Comparison of ENCODE assay signal across 1 cellular context in genomic region chr3:119240582-119241434, GRCh38.
TF ChIP-seq lines count a peak whose summit lies in the region.

A gene with protein sequence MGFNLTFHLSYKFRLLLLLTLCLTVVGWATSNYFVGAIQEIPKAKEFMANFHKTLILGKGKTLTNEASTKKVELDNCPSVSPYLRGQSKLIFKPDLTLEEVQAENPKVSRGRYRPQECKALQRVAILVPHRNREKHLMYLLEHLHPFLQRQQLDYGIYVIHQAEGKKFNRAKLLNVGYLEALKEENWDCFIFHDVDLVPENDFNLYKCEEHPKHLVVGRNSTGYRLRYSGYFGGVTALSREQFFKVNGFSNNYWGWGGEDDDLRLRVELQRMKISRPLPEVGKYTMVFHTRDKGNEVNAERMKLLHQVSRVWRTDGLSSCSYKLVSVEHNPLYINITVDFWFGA (minus strand): TSS chr3:119240878. CDS start chr3:119230099, 10,779 bp downstream.

TF ChIP-seq in HepG2, 621 proteins besides CTCF, POLR2A, EP300 and RAD21 (continued from another document and continues in another):
- no peak for TF ChIP-seq ZNF646 (CRISPR knock-in tag; IDR thresholded peaks at IDR 0.05)
- no peak for TF ChIP-seq ZNF30 (CRISPR knock-in tag; IDR thresholded peaks at IDR 0.05)
- TF ChIP-seq POLR2AphosphoS2 (IDR thresholded peaks at IDR 0.05; ENCODE audit: low read depth, low read length) = no peak
- TF ChIP-seq, protein P1, sequence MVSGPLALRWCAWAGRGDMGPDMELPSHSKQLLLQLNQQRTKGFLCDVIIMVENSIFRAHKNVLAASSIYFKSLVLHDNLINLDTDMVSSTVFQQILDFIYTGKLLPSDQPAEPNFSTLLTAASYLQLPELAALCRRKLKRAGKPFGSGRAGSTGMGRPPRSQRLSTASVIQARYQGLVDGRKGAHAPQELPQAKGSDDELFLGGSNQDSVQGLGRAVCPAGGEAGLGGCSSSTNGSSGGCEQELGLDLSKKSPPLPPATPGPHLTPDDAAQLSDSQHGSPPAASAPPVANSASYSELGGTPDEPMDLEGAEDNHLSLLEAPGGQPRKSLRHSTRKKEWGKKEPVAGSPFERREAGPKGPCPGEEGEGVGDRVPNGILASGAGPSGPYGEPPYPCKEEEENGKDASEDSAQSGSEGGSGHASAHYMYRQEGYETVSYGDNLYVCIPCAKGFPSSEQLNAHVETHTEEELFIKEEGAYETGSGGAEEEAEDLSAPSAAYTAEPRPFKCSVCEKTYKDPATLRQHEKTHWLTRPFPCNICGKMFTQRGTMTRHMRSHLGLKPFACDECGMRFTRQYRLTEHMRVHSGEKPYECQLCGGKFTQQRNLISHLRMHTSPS (CRISPR knock-in tag; IDR thresholded peaks at IDR 0.05; ENCODE audit: low read depth) = no peak
- TF ChIP-seq CCDC6 (CRISPR knock-in tag; IDR thresholded peaks at IDR 0.05) = peak; percentile 64; the same call in 1 of the 2 replicates
- peak; percentile 77; the same call in 1 of the 2 replicates for TF ChIP-seq ZNF83 (CRISPR knock-in tag; IDR thresholded peaks at IDR 0.05; ENCODE audit: borderline replicate concordance)
- peak; percentile 80 for TF ChIP-seq ZNF263 (CRISPR knock-in tag; IDR thresholded peaks at IDR 0.05)
- TF ChIP-seq HNF1B (CRISPR knock-in tag; IDR thresholded peaks at IDR 0.05) = no peak
- TF ChIP-seq CAMTA2 (CRISPR knock-in tag; IDR thresholded peaks at IDR 0.05; ENCODE audit: borderline replicate concordance) = no peak
- no peak for TF ChIP-seq RELA (CRISPR knock-in tag; IDR thresholded peaks at IDR 0.05)
- TF ChIP-seq, protein P2, sequence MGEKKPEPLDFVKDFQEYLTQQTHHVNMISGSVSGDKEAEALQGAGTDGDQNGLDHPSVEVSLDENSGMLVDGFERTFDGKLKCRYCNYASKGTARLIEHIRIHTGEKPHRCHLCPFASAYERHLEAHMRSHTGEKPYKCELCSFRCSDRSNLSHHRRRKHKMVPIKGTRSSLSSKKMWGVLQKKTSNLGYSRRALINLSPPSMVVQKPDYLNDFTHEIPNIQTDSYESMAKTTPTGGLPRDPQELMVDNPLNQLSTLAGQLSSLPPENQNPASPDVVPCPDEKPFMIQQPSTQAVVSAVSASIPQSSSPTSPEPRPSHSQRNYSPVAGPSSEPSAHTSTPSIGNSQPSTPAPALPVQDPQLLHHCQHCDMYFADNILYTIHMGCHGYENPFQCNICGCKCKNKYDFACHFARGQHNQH (CRISPR knock-in tag; IDR thresholded peaks at IDR 0.05) = no peak
- TF ChIP-seq U2AF1 (optimal IDR thresholded peaks at IDR 0.05; ENCODE audit: low read depth, low read length) = no peak
- TF ChIP-seq PLRG1 (conservative IDR thresholded peaks at IDR 0.05) = no peak
- no peak for TF ChIP-seq NCOR1 (IDR thresholded peaks at IDR 0.05; ENCODE audit: borderline replicate concordance, low read length)
- no peak; the same call in 1 of the 2 replicates for TF ChIP-seq ATF3 (CRISPR knock-in tag; IDR thresholded peaks at IDR 0.05)
- peak; percentile 59 for TF ChIP-seq DRAP1 (CRISPR knock-in tag; IDR thresholded peaks at IDR 0.05)
- TF ChIP-seq, protein P3, sequence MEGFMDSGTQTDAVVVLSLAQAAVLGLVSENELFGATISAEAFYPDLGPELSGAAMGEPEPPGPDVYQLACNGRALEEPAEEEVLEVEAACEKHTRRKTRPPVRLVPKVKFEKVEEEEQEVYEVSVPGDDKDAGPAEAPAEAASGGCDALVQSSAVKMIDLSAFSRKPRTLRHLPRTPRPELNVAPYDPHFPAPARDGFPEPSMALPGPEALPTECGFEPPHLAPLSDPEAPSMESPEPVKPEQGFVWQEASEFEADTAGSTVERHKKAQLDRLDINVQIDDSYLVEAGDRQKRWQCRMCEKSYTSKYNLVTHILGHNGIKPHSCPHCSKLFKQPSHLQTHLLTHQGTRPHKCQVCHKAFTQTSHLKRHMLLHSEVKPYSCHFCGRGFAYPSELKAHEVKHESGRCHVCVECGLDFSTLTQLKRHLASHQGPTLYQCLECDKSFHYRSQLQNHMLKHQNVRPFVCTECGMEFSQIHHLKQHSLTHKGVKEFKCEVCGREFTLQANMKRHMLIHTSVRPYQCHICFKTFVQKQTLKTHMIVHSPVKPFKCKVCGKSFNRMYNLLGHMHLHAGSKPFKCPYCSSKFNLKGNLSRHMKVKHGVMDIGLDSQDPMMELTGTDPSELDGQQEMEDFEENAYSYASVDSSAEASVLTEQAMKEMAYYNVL (CRISPR knock-in tag; IDR thresholded peaks at IDR 0.05; ENCODE audit: borderline replicate concordance) = 0 out of 2 replicates have a peak, but pooled peaks have one; percentile 28
- peak; percentile 67; the same call in 1 of the 2 replicates for TF ChIP-seq ZNF253 (CRISPR knock-in tag; IDR thresholded peaks at IDR 0.05; ENCODE audit: borderline replicate concordance)
- TF ChIP-seq ZNF605 (CRISPR knock-in tag; IDR thresholded peaks at IDR 0.05) = peak; percentile 41; the same call in 1 of the 2 replicates
- peak; percentile 82 for TF ChIP-seq ZNF331 (CRISPR knock-in tag; IDR thresholded peaks at IDR 0.05)
- peak; percentile 75 for TF ChIP-seq MYC (CRISPR knock-in tag; IDR thresholded peaks at IDR 0.05; ENCODE audit: borderline replicate concordance)
- peak; percentile 36; the same call in 1 of the 2 replicates for TF ChIP-seq ERF (CRISPR knock-in tag; IDR thresholded peaks at IDR 0.05)
- no peak for TF ChIP-seq IRF2 (CRISPR knock-in tag; IDR thresholded peaks at IDR 0.05)
- peak; percentile 27 for TF ChIP-seq YY1 (IDR thresholded peaks at IDR 0.05; ENCODE audit: insufficient read depth, insufficient replicate concordance, low read depth, low read length)
- TF ChIP-seq AHR (CRISPR knock-in tag; IDR thresholded peaks at IDR 0.05) = no peak
- TF ChIP-seq ZNF614 (CRISPR knock-in tag; IDR thresholded peaks at IDR 0.05; ENCODE audit: borderline replicate concordance) = no peak
- no peak for TF ChIP-seq SETDB1 (CRISPR knock-in tag; IDR thresholded peaks at IDR 0.05; ENCODE audit: borderline replicate concordance)
- no peak for TF ChIP-seq ZNF225 (CRISPR knock-in tag; IDR thresholded peaks at IDR 0.05)
- TF ChIP-seq SIN3A (IDR thresholded peaks at IDR 0.05; ENCODE audit: borderline replicate concordance, low read depth, low read length) = peak; percentile 54; the same call in 1 of the 2 replicates
- TF ChIP-seq ZNF879 (CRISPR knock-in tag; IDR thresholded peaks at IDR 0.05) = peak; percentile 23; the same call in 1 of the 2 replicates
- TF ChIP-seq KAT8 (CRISPR knock-in tag; IDR thresholded peaks at IDR 0.05) = no peak
- TF ChIP-seq TBX3 (IDR thresholded peaks at IDR 0.05; ENCODE audit: borderline replicate concordance) = no peak
- TF ChIP-seq, protein P4, sequence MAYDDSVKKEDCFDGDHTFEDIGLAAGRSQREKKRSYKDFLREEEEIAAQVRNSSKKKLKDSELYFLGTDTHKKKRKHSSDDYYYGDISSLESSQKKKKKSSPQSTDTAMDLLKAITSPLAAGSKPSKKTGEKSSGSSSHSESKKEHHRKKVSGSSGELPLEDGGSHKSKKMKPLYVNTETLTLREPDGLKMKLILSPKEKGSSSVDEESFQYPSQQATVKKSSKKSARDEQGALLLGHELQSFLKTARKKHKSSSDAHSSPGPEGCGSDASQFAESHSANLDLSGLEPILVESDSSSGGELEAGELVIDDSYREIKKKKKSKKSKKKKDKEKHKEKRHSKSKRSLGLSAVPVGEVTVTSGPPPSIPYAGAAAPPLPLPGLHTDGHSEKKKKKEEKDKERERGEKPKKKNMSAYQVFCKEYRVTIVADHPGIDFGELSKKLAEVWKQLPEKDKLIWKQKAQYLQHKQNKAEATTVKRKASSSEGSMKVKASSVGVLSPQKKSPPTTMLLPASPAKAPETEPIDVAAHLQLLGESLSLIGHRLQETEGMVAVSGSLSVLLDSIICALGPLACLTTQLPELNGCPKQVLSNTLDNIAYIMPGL (CRISPR knock-in tag; IDR thresholded peaks at IDR 0.05; ENCODE audit: borderline replicate concordance in 1 of 2, low read depth in 1 of 2) = peak; percentile 28 to 72; a peak in 3 of 4 replicates
- no peak for TF ChIP-seq ZNF335 (CRISPR knock-in tag; IDR thresholded peaks at IDR 0.05)
- TF ChIP-seq NPAS2 (CRISPR knock-in tag; IDR thresholded peaks at IDR 0.05; ENCODE audit: borderline replicate concordance) = no peak
- TF ChIP-seq HCFC1 (IDR thresholded peaks at IDR 0.05; ENCODE audit: low read depth, low read length) = no peak
- TF ChIP-seq, protein P5, sequence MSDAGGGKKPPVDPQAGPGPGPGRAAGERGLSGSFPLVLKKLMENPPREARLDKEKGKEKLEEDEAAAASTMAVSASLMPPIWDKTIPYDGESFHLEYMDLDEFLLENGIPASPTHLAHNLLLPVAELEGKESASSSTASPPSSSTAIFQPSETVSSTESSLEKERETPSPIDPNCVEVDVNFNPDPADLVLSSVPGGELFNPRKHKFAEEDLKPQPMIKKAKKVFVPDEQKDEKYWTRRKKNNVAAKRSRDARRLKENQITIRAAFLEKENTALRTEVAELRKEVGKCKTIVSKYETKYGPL (CRISPR knock-in tag; IDR thresholded peaks at IDR 0.05) = peak; percentile 19; the same call in 1 of the 2 replicates
- peak; percentile 90 for TF ChIP-seq HNRNPLL (IDR thresholded peaks at IDR 0.05; ENCODE audit: low read depth, low read length, poor library complexity, severe bottlenecking)
- TF ChIP-seq ZNF33B (CRISPR knock-in tag; IDR thresholded peaks at IDR 0.05) = peak; percentile 68; the same call in 1 of the 2 replicates
- TF ChIP-seq CBX5 (CRISPR knock-in tag; IDR thresholded peaks at IDR 0.05; ENCODE audit: borderline replicate concordance) = no peak
- peak; percentile 44; the same call in 1 of the 2 replicates for TF ChIP-seq ZNF574 (CRISPR knock-in tag; IDR thresholded peaks at IDR 0.05)
